ENCODE assay signal across 8 cellular contexts in genomic region chr17:63701477-63702222, GRCh38. TPM values are rescaled to one million over a fixed set of nuclear protein-coding genes. Genes with fewer than 3 reads are reported as not detected.
DNase-seq lines count a peak whose midpoint lies in the region; ATAC-seq and TF ChIP-seq lines count a peak whose summit lies in the region.

No MANE protein-coding gene starts in this region.

- ATAC-seq in stimulated activated effector memory CD8-positive, alpha-beta T cell treated with anti-CD3 and anti-CD28 coated beads, Interleukin-12 subunit alpha, Interleukin-12 subunit beta, amount 100 ng/mL, for 72 hours: peak; percentile 47
- ATAC-seq in HG03520 (IDR thresholded peaks at IDR 0.05; ENCODE audit: unreplicated experiment) (no peak), HG03135 (IDR thresholded peaks at IDR 0.05; ENCODE audit: unreplicated experiment) (no peak)

- H4K8ac ChIP-seq in mesendoderm (ENCODE audit: low read depth, low read length): no peak overlapping the region

- H2BK15ac ChIP-seq in mesendoderm (replicated peaks; ENCODE audit: low read depth): no peak overlapping the region

- peak overlapping the region; percentile 77 for H3K4me2 ChIP-seq in mesendoderm (ENCODE audit: low read length)

- H3K23ac ChIP-seq in mesendoderm (ENCODE audit: low read length): peak overlapping the region; percentile 94

- H3K4me3 ChIP-seq in GM06990 (replicated peaks; ENCODE audit: low read depth, low read length): peak overlapping the region; percentile 69
- H3K4me3 ChIP-seq in mesendoderm (ENCODE audit: low read length): peak overlapping the region; percentile 33

- H3K56ac ChIP-seq in mesendoderm (ENCODE audit: low read length): peak overlapping the region; percentile 98

- H3K9me3 Mint-ChIP-seq in activated naive CD8-positive, alpha-beta T cell treated with anti-CD3 and anti-CD28 coated beads for 36 hours: no peaks in the 10 kb centered on the region
- no peaks in the 10 kb centered on the region for H3K9me3 Mint-ChIP-seq in stimulated activated effector memory CD8-positive, alpha-beta T cell treated with anti-CD3 and anti-CD28 coated beads, Interleukin-12 subunit alpha, Interleukin-12 subunit beta, amount 100 ng/mL, for 72 hours

- WGBS in mesendoderm (ENCODE audit: extremely low coverage, insufficient coverage, low lambda C conversion rate): no CpG with 5 or more reads among the region's 25 CpGs

- peaks cover 60% of the 10 kb centered on the region for H3K4me1 Mint-ChIP-seq in activated naive CD8-positive, alpha-beta T cell treated with anti-CD3 and anti-CD28 coated beads for 36 hours
- H3K4me1 Mint-ChIP-seq in stimulated activated effector memory CD8-positive, alpha-beta T cell treated with anti-CD3 and anti-CD28 coated beads, Interleukin-12 subunit alpha, Interleukin-12 subunit beta, amount 100 ng/mL, for 72 hours: peaks cover 70% of the 10 kb centered on the region

- peaks cover 17% of the 10 kb centered on the region for H3K4me1 ChIP-seq in mesendoderm (ENCODE audit: control insufficient read depth, low read depth, low read length)

- no peak overlapping the region for H3K27ac ChIP-seq in mesendoderm (ENCODE audit: low read depth, low read length)

- H3K36me3 ChIP-seq in GM06990 (ENCODE audit: control insufficient read depth, insufficient read depth, low read length) (peaks cover 26% of the 10 kb centered on the region), mesendoderm (ENCODE audit: control insufficient read depth, insufficient read depth, low read length) (peaks cover 4% of the 10 kb centered on the region)

- H4K5ac ChIP-seq in mesendoderm (ENCODE audit: low read length): no peak overlapping the region

- no peak overlapping the region for H2BK120ac ChIP-seq in mesendoderm (ENCODE audit: low read depth, low read length)

- H3K27ac Mint-ChIP-seq in activated naive CD8-positive, alpha-beta T cell treated with anti-CD3 and anti-CD28 coated beads for 36 hours: peak overlapping the region; percentile 97
- H3K27ac Mint-ChIP-seq in stimulated activated effector memory CD8-positive, alpha-beta T cell treated with anti-CD3 and anti-CD28 coated beads, Interleukin-12 subunit alpha, Interleukin-12 subunit beta, amount 100 ng/mL, for 72 hours: peak overlapping the region; percentile 94

- peaks cover 22% of the 10 kb centered on the region for H3K79me2 ChIP-seq in mesendoderm (ENCODE audit: control insufficient read depth, insufficient read depth, low read length)

- peak overlapping the region; percentile 24 for H3K18ac ChIP-seq in mesendoderm (ENCODE audit: low read length)

- no peak for TF ChIP-seq CTCF in GM06990 (IDR thresholded peaks at IDR 0.05; ENCODE audit: insufficient read depth, low read length, poor library complexity, severe bottlenecking)

- H3K9ac ChIP-seq in mesendoderm (ENCODE audit: low read length): peak overlapping the region; percentile 96

- no peaks in the 10 kb centered on the region for H3K27me3 Mint-ChIP-seq in activated naive CD8-positive, alpha-beta T cell treated with anti-CD3 and anti-CD28 coated beads for 36 hours

- DNase-seq in GM06990 (ENCODE audit: extremely low read depth, insufficient read length) (peak; percentile 77), SKM-1 treated with dmso at 0.1 percent for 144 hours (lab: John Stamatoyannopoulos, UW; ENCODE audit: unreplicated experiment) (peak; percentile 76), mesendoderm (no peak), globus pallidus (ENCODE audit: low spot score) (no peak)
- peak; percentile 78 for DNase-seq in activated naive CD8-positive, alpha-beta T cell treated with anti-CD3 and anti-CD28 coated beads for 36 hours
- DNase-seq in stimulated activated effector memory CD8-positive, alpha-beta T cell treated with anti-CD3 and anti-CD28 coated beads, Interleukin-12 subunit alpha, Interleukin-12 subunit beta, amount 100 ng/mL, for 72 hours (ENCODE audit: low spot score in 2 of 2): peak in 1 of 2 donors; percentile 80

- no peak overlapping the region for H2BK5ac ChIP-seq in mesendoderm (ENCODE audit: low read length)

- H3K4me3 Mint-ChIP-seq in activated naive CD8-positive, alpha-beta T cell treated with anti-CD3 and anti-CD28 coated beads for 36 hours: peak overlapping the region; percentile 89
- peak overlapping the region; percentile 86 for H3K4me3 Mint-ChIP-seq in stimulated activated effector memory CD8-positive, alpha-beta T cell treated with anti-CD3 and anti-CD28 coated beads, Interleukin-12 subunit alpha, Interleukin-12 subunit beta, amount 100 ng/mL, for 72 hours

- H3K79me1 ChIP-seq in mesendoderm (ENCODE audit: low read length): peaks cover 24% of the 10 kb centered on the region

- H3K36me3 Mint-ChIP-seq in activated naive CD8-positive, alpha-beta T cell treated with anti-CD3 and anti-CD28 coated beads for 36 hours: peaks cover 50% of the 10 kb centered on the region
- H3K36me3 Mint-ChIP-seq in stimulated activated effector memory CD8-positive, alpha-beta T cell treated with anti-CD3 and anti-CD28 coated beads, Interleukin-12 subunit alpha, Interleukin-12 subunit beta, amount 100 ng/mL, for 72 hours: peaks cover 73% of the 10 kb centered on the region

- peak overlapping the region; percentile 65 for H2AK5ac ChIP-seq in mesendoderm (ENCODE audit: low read length)

- H3K27me3 ChIP-seq in GM06990 (replicated peaks; ENCODE audit: control insufficient read depth, insufficient read depth, low read length) (no peaks in the 10 kb centered on the region), mesendoderm (ENCODE audit: insufficient read depth, low read length, poor library complexity) (no peaks in the 10 kb centered on the region)

- no peak overlapping the region for H3K4ac ChIP-seq in mesendoderm (ENCODE audit: low read depth, low read length)

RNA-seq across cellular contexts. Expression of gene LIMD2, which starts 1.7 kb away (rescaled TPM):
- total RNA-seq in activated naive CD8-positive, alpha-beta T cell treated with anti-CD3 and anti-CD28 coated beads for 36 hours: 100 to 1,000 TPM; 173 to 179 TPM
- polyA plus RNA-seq in mesendoderm (2013, experiment 1 of 2): 60.1 TPM
- 59.0 TPM for polyA plus RNA-seq in mesendoderm (2013, experiment 2 of 2)

RNA-seq across cellular contexts. Expression of gene STRADA, which starts 39.9 kb away (rescaled TPM):
- total RNA-seq in activated naive CD8-positive, alpha-beta T cell treated with anti-CD3 and anti-CD28 coated beads for 36 hours: 10 to 100 TPM; 39.1 to 40.9 TPM
- 16.7 TPM for polyA plus RNA-seq in mesendoderm (2013, experiment 1 of 2)
- polyA plus RNA-seq in mesendoderm (2013, experiment 2 of 2): 16.2 TPM

Comparison
In these comparisons a context has a peak if more than half of its experiments do, and no peak if none do; other contexts are left out.
1. DNase-seq: peak in GM06990 (single experiment), SKM-1 treated with dmso at 0.1 percent for 144 hours (single experiment) and activated naive CD8-positive, alpha-beta T cell treated with anti-CD3 and anti-CD28 coated beads for 36 hours (single experiment); none in mesendoderm (single experiment) and globus pallidus (single experiment).